ENCODE assay signal across 24 cellular contexts in genomic region chr10:110709444-110709828, GRCh38.
"Had no signal": no experiment of that assay in that cellular context is flagged by ENCODE, and none has a peak within 500 bp of the region (broad histone marks: within the 10 kb centered on the region; RNA-seq: fewer than 3 reads in every experiment).

No MANE protein-coding gene starts in this region.

- H3K4me1 Mint-ChIP-seq: activated CD4-positive, alpha-beta T cell treated with anti-CD3 and anti-CD28 coated beads for 36 hours; activated naive CD8-positive, alpha-beta T cell treated with anti-CD3 and anti-CD28 coated beads for 36 hours had no signal

- H3K4me2 ChIP-seq: hepatocyte had no signal

- H3K9me3 ChIP-seq: adrenal gland, body of pancreas, esophagus squamous epithelium, lower lobe of right lung, mucosa of descending colon, pancreas, prostate gland, testis, transverse colon had no signal

- H3K4me3 Mint-ChIP-seq: activated CD4-positive, alpha-beta T cell treated with anti-CD3 and anti-CD28 coated beads for 36 hours; activated naive CD8-positive, alpha-beta T cell treated with anti-CD3 and anti-CD28 coated beads for 36 hours; dendritic cell treated with granulocyte-macrophage colony-stimulating factor and Interleukin-4, amounts not matched to agents 40 ng/mL and 50 ng/mL, for 4 days; nephron progenitor cell had no signal

- H3K27me3 ChIP-seq: adrenal gland, body of pancreas, esophagus squamous epithelium, hepatocyte, pancreas, testis, transverse colon had no signal

- H3K4me1 ChIP-seq: body of pancreas, esophagus squamous epithelium, lower lobe of right lung, pancreas, prostate gland, testis, transverse colon had no signal

- H3K36me3 Mint-ChIP-seq: activated naive CD8-positive, alpha-beta T cell treated with anti-CD3 and anti-CD28 coated beads for 36 hours had no signal

- H3K27me3 Mint-ChIP-seq: activated CD4-positive, alpha-beta T cell treated with anti-CD3 and anti-CD28 coated beads for 36 hours had no signal

- H3K27ac ChIP-seq: body of pancreas, esophagus squamous epithelium, hepatocyte, lower lobe of right lung, pancreas, prostate gland, SK-N-MC, testis, transverse colon had no signal

- DNase-seq: activated CD4-positive, alpha-beta T cell treated with anti-CD3 and anti-CD28 coated beads for 36 hours; activated CD4-positive, CD25-positive, alpha-beta regulatory T cell; activated effector memory CD4-positive, alpha-beta T cell treated with Interleukin-2 at 50 U/mL for 16 hours; activated naive CD4-positive, alpha-beta T cell treated with Interleukin-2 at 50 U/mL for 16 hours; activated naive CD8-positive, alpha-beta T cell treated with anti-CD3 and anti-CD28 coated beads for 36 hours; aorta; body of pancreas; esophagus squamous epithelium; foreskin melanocyte; islet precursor cell; lower lobe of right lung; mesenchymal stem cell; mucosa of descending colon; nephron progenitor cell; pancreas; stimulated activated CD4-positive, alpha-beta T cell treated with anti-CD3 and anti-CD28 coated beads, Interleukin-4, amount 100 ng/mL, for 1 hour; stimulated activated naive CD8-positive, alpha-beta T cell treated with anti-CD3 and anti-CD28 coated beads, Interleukin-15, Interleukin-2, amounts not matched to agents 100 U/mL and 50 U/mL, for 24 hours; testis; transverse colon had no signal

- H3K4me3 ChIP-seq: adrenal gland, body of pancreas, esophagus squamous epithelium, hepatocyte, lower lobe of right lung, mucosa of descending colon, pancreas, prostate gland, SK-N-MC, testis, transverse colon had no signal

- H3K79me2 ChIP-seq: hepatocyte had no signal

- H3K27ac Mint-ChIP-seq: activated CD4-positive, alpha-beta T cell treated with anti-CD3 and anti-CD28 coated beads for 36 hours; activated naive CD8-positive, alpha-beta T cell treated with anti-CD3 and anti-CD28 coated beads for 36 hours; dendritic cell treated with granulocyte-macrophage colony-stimulating factor and Interleukin-4, amounts not matched to agents 40 ng/mL and 50 ng/mL, for 4 days had no signal

- ATAC-seq: activated CD4-positive, alpha-beta T cell treated with anti-CD3 and anti-CD28 coated beads for 36 hours; body of pancreas; lower lobe of right lung; mucosa of descending colon; pancreas; stimulated activated naive CD8-positive, alpha-beta T cell treated with anti-CD3 and anti-CD28 coated beads, Interleukin-15, Interleukin-2, amounts not matched to agents 100 U/mL and 50 U/mL, for 24 hours had no signal

- H3K36me3 ChIP-seq: adrenal gland, esophagus squamous epithelium, lower lobe of right lung, pancreas, prostate gland, transverse colon had no signal

- H2AFZ ChIP-seq: hepatocyte had no signal

- H3K9me3 Mint-ChIP-seq: activated naive CD8-positive, alpha-beta T cell treated with anti-CD3 and anti-CD28 coated beads for 36 hours; dendritic cell treated with granulocyte-macrophage colony-stimulating factor and Interleukin-4, amounts not matched to agents 40 ng/mL and 50 ng/mL, for 4 days; nephron progenitor cell had no signal
